Comparison of ENCODE assay signal across 1 cellular context in genomic region chr20:63657260-63657936, GRCh38.
TF ChIP-seq lines count a peak whose summit lies in the region.

No MANE protein-coding gene starts in this region.

TF ChIP-seq in K562, 482 proteins besides CTCF, POLR2A, EP300 and RAD21 (continued from another document and continues in another):
- TF ChIP-seq ILK (tag; IDR thresholded peaks at IDR 0.05; ENCODE audit: borderline replicate concordance, low read depth) = no peak
- TF ChIP-seq ZNF3 (CRISPR knock-in tag; IDR thresholded peaks at IDR 0.05) = no peak
- no peak for TF ChIP-seq ZFP91 (CRISPR knock-in tag; IDR thresholded peaks at IDR 0.05)
- peak in 1 of 2 experiments; percentile 20; a peak in 1 of 4 replicates for TF ChIP-seq HDAC1 (IDR thresholded peaks at IDR 0.05)
- TF ChIP-seq ZNF282 (CRISPR knock-in tag; IDR thresholded peaks at IDR 0.05) = no peak
- no peak for TF ChIP-seq E2F8 (IDR thresholded peaks at IDR 0.05; ENCODE audit: low read depth, partially characterized antibody)
- no peak for TF ChIP-seq MAZ (CRISPR knock-in tag; conservative IDR thresholded peaks at IDR 0.05 in 1 of 2, IDR thresholded peaks at IDR 0.05 in 1 of 2)
- peak; percentile 35 to 44; a peak in 1 of 4 replicates for TF ChIP-seq MNT (conservative IDR thresholded peaks at IDR 0.05)
- no peak for TF ChIP-seq ZFP1 (CRISPR knock-in tag; IDR thresholded peaks at IDR 0.05)
- TF ChIP-seq XRCC5 (IDR thresholded peaks at IDR 0.05; ENCODE audit: low read depth, low read length) = no peak
- TF ChIP-seq L3MBTL2 (IDR thresholded peaks at IDR 0.05) = peak; percentile 75
- TF ChIP-seq RFX5 (IDR thresholded peaks at IDR 0.05; ENCODE audit: low read depth, low read length) = no peak
- peak; percentile 81 for TF ChIP-seq PRDM10 (IDR thresholded peaks at IDR 0.05; ENCODE audit: partially characterized antibody)
- peak in 1 of 2 experiments; percentile 13; a peak in 1 of 4 replicates for TF ChIP-seq NRF1 (conservative IDR thresholded peaks at IDR 0.05 in 1 of 2, IDR thresholded peaks at IDR 0.05 in 1 of 2)
- TF ChIP-seq MXI1 (IDR thresholded peaks at IDR 0.05; ENCODE audit: low read depth, low read length) = peak; percentile 28; the same call in 1 of the 2 replicates
- TF ChIP-seq CREB3 (tag; conservative IDR thresholded peaks at IDR 0.05; ENCODE audit: low read depth) = 0 out of 2 replicates have a peak, but pooled peaks have one; percentile 28
- TF ChIP-seq E2F6 (IDR thresholded peaks at IDR 0.05; ENCODE audit: borderline replicate concordance in 1 of 2, extremely low read depth in 1 of 2, insufficient read depth in 1 of 2, insufficient read length in 1 of 2, low read depth in 1 of 2, low read length in 1 of 2, poor library complexity in 1 of 2, severe bottlenecking in 1 of 2) = peak; percentile 77 to 84
- TF ChIP-seq ZNF764 (CRISPR knock-in tag; IDR thresholded peaks at IDR 0.05; ENCODE audit: low read depth) = peak; percentile 25; the same call in 1 of the 2 replicates
- no peak for TF ChIP-seq CBX2 (IDR thresholded peaks at IDR 0.05; ENCODE audit: insufficient read depth, low read length, poor library complexity, severe bottlenecking)
- TF ChIP-seq CREB5 (CRISPR knock-in tag; IDR thresholded peaks at IDR 0.05) = 0 out of 2 replicates have a peak, but pooled peaks have one; percentile 16
- no peak for TF ChIP-seq THRA (IDR thresholded peaks at IDR 0.05)
- TF ChIP-seq TBP (optimal IDR thresholded peaks at IDR 0.05; ENCODE audit: low read depth, low read length) = peak; percentile 9
- TF ChIP-seq ZBTB9 (CRISPR knock-in tag; IDR thresholded peaks at IDR 0.05) = no peak
- no peak for TF ChIP-seq ARID3A (IDR thresholded peaks at IDR 0.05; ENCODE audit: borderline replicate concordance, low read depth, low read length)
- no peak for TF ChIP-seq ZNF311 (CRISPR knock-in tag; IDR thresholded peaks at IDR 0.05)
- no peak for TF ChIP-seq ZNF384 (IDR thresholded peaks at IDR 0.05; ENCODE audit: low read depth, low read length)
- no peak for TF ChIP-seq BRCA1 (IDR thresholded peaks at IDR 0.05)
- TF ChIP-seq BRCA1 (CRISPR knock-in tag; IDR thresholded peaks at IDR 0.05) = 0 out of 2 replicates have a peak, but pooled peaks have one; percentile 28
- TF ChIP-seq NR2F6 (CRISPR knock-in tag; IDR thresholded peaks at IDR 0.05) = no peak
- peak in 1 of 3 experiments; percentile 95; a peak in 2 of 6 replicates for TF ChIP-seq ZBTB11 (CRISPR knock-in tag; IDR thresholded peaks at IDR 0.05)
